ENCODE assay signal across 8 cellular contexts in the genomic region with DNA sequence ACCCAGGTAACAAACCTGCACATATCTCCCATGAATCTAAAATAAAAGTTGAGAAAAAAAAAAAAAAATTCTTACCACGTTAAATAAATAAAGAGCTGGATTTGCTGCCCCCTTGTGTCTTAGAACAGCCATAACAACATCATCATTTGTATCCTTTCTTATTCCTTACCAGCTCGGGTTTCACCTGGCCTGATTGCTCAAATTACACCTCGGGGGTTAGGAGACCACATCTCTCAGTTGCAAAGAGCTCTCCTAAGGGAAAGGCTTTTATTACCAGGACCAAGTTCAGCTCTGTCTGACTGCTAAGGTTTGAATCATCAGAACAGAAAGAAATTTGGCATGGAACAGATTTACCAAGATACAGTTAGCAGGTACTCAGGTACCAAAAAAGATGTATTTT. TPM values are rescaled to one million over a fixed set of nuclear protein-coding genes. Genes with fewer than 3 reads are reported as not detected.
DNase-seq lines count a peak whose midpoint lies in the region; ATAC-seq and TF ChIP-seq lines count a peak whose summit lies in the region.

No MANE protein-coding gene starts in this region.

- TF ChIP-seq EP300 in transverse colon (IDR thresholded peaks at IDR 0.05; ENCODE audit: low read depth): no peak

- H3K27ac ChIP-seq in right lobe of liver (no peak overlapping the region), transverse colon (no peak overlapping the region)

- 2% methylated on average over 3 of the region's 3 CpGs for WGBS in right lobe of liver (ENCODE audit: insufficient coverage, low coverage, low lambda C conversion rate, missing lambda C conversion rate)
- WGBS in transverse colon (ENCODE audit: low coverage in 1 of 2), 2 donors: 0% methylated on average over 3 of the region's 3 CpGs

- H3K9me3 ChIP-seq in right lobe of liver: no peaks in the 10 kb centered on the region
- H3K9me3 ChIP-seq in transverse colon: no peaks in the 10 kb centered on the region

- peak; percentile 62 for TF ChIP-seq CTCF in GM12873 (IDR thresholded peaks at IDR 0.05; ENCODE audit: insufficient read depth, low read depth, low read length, missing control alignments)
- TF ChIP-seq CTCF in right lobe of liver (IDR thresholded peaks at IDR 0.05): peak; percentile 68 to 73 (median 70)
- peak; percentile 71 to 80 (median 75) for TF ChIP-seq CTCF in transverse colon (IDR thresholded peaks at IDR 0.05)

- in situ Hi-C loops in ACHN (cut with HindIII; ENCODE audit: low pct_ligation_motif_present, low pct_unique_long_range_greater_than_20kb, low sequenced_read_pairs): no loop called here
- in situ Hi-C loops in transverse colon (cut with MboI; ENCODE audit: low pct_ligation_motif_present in 1 of 4, low pct_unique_long_range_greater_than_20kb in 1 of 4, low sequenced_read_pairs in 3 of 4): loop anchor here (10.0 to 25.0 kb wide), 4 partner anchors 50 to 553 kb away; partner anchors contain the start of genes AHSG (in 4 of the 4) and ADIPOQ (in 3 of the 4)

- TF ChIP-seq POLR2A in right lobe of liver (IDR thresholded peaks at IDR 0.05) (no peak), transverse colon (IDR thresholded peaks at IDR 0.05) (no peak)

- ATAC-seq in right lobe of liver: peak; percentile 78 to 86 (median 82)
- ATAC-seq in GM19328 (IDR thresholded peaks at IDR 0.05; ENCODE audit: unreplicated experiment): no peak

- H3K4me1 ChIP-seq in right lobe of liver (no peaks in the 10 kb centered on the region), transverse colon (peaks cover 0 to 4% (median 0%) of the 10 kb centered on the region in 4 donors)

- no peaks in the 10 kb centered on the region for H3K27me3 ChIP-seq in right lobe of liver
- H3K27me3 ChIP-seq in transverse colon: no peaks in the 10 kb centered on the region

- H3K36me3 ChIP-seq in right lobe of liver: no peaks in the 10 kb centered on the region
- H3K36me3 ChIP-seq in transverse colon: no peaks in the 10 kb centered on the region

- H3K4me3 ChIP-seq in right lobe of liver: no peak overlapping the region
- H3K4me3 ChIP-seq in transverse colon: no peak overlapping the region

- DNase-seq in ACHN (peak; percentile 55), NCI-H187 (lab: John Stamatoyannopoulos, UW) (peak; percentile 32 to 44), SW 1271 (lab: John Stamatoyannopoulos, UW) (peak; percentile 34 to 72), dermis blood vessel endothelial cell (peak; percentile 78), right lobe of liver (no peak), transverse colon (peak; percentile 16)

- intact Hi-C loops in right lobe of liver (cut with DNase I) (loop anchor here (10.0 kb wide), 2 partner anchors 50 to 60 kb away; no protein-coding TSS in a partner anchor), transverse colon (cut with DNase I; ENCODE audit: low total_unique reads) (loop anchor here (10.0 kb wide), 1 partner anchor 320 kb away; the partner anchor contains the start of gene ADIPOQ)

RNA-seq across cellular contexts. Expression of gene RPL39L, which starts 25.8 kb away (rescaled TPM):
- total RNA-seq in dermis blood vessel endothelial cell (9.7 and 14.6 TPM in 2 replicates), right lobe of liver (10 to 100 TPM in 1 of 6 experiments, 1 to 10 TPM in 5; 1.2 to 10.5 (median 2.9) TPM), transverse colon (1 to 10 TPM in 3 of 4 donors, not detected in 1; 2.2 to 5.6 (median 2.4) TPM)

RNA-seq across cellular contexts. Expression of gene RTP1, which starts 32.1 kb away (rescaled TPM):
- total RNA-seq in dermis blood vessel endothelial cell (not detected in 2 replicates), right lobe of liver (not detected), transverse colon (not detected)

Comparison
In these comparisons a context has a peak if more than half of its experiments do, and no peak if none do; other contexts are left out.
1. DNase-seq: peak in ACHN (single experiment), NCI-H187 (2 of 2), SW 1271 (2 of 2), dermis blood vessel endothelial cell (single experiment) and transverse colon (single experiment); none in right lobe of liver (0 of 3).
2. Peak in every context shown above with its lines, with median percentiles within 50 percentile points of each other: CTCF ChIP-seq.